ENCODE assay signal across 26 cellular contexts in the genomic region with DNA sequence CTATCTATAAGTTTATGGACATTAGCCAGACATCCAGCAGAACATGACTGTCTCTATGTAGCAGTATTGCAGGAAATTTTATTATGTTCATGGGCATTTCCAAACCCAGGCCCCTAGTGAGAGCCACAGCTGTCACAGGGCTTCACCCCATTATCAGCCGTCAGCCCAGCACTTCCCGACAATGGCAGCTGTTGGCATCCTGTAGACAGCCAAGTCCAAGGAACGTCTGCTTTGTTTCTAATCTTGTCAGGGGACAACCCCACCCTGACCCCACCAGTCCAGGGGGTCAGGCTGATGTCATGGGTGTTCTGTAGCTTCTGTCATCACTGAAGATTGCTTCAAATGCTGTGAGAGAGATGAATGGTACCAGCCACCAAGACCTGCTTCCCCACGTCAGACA.
"Had no signal": no experiment of that assay in that cellular context is flagged by ENCODE, and none has a peak within 500 bp of the region (broad histone marks: within the 10 kb centered on the region; RNA-seq: fewer than 3 reads in every experiment).

No MANE protein-coding gene starts in this region.

- H3K27ac Mint-ChIP-seq: immature natural killer cell; naive B cell; natural killer cell; nephron progenitor cell; neural progenitor cell; stimulated activated effector memory CD8-positive, alpha-beta T cell treated with anti-CD3 and anti-CD28 coated beads, Interleukin-12 subunit alpha, Interleukin-12 subunit beta, amount 100 ng/mL, for 72 hours; stimulated activated naive CD8-positive, alpha-beta T cell treated with anti-CD3 and anti-CD28 coated beads, Interleukin-15, Interleukin-2, amounts not matched to agents 100 ng/mL and 50 ng/mL, for 24 hours; type B pancreatic cell had no signal

- DNase-seq: head of caudate nucleus; hypothalamus; immature natural killer cell; kidney; left ventricle myocardium inferior; mesendoderm; midbrain; mucosa of descending colon; naive B cell; natural killer cell; nephron progenitor cell; occipital lobe; psoas muscle; small intestine; spleen; stimulated activated CD4-positive, alpha-beta T cell treated with anti-CD3 and anti-CD28 coated beads, Interleukin-4, amount 100 ng/mL, for 24 hours; stimulated activated naive CD4-positive, alpha-beta T cell; uterus had no signal

- H3K4me2 ChIP-seq: neural progenitor cell had no signal

- H3K27me3 ChIP-seq: neural progenitor cell, neutrophil, spleen, tibial nerve, uterus had no signal

- H3K9ac ChIP-seq: neural progenitor cell, parathyroid adenoma had no signal

- H3K4me3 Mint-ChIP-seq: immature natural killer cell; naive B cell; natural killer cell; nephron progenitor cell; neural progenitor cell; stimulated activated effector memory CD8-positive, alpha-beta T cell treated with anti-CD3 and anti-CD28 coated beads, Interleukin-12 subunit alpha, Interleukin-12 subunit beta, amount 100 ng/mL, for 72 hours; stimulated activated naive CD8-positive, alpha-beta T cell treated with anti-CD3 and anti-CD28 coated beads, Interleukin-15, Interleukin-2, amounts not matched to agents 100 ng/mL and 50 ng/mL, for 24 hours; type B pancreatic cell had no signal

- H3K36me3 ChIP-seq: left ventricle myocardium inferior, neural progenitor cell, neutrophil, spleen, tibial nerve, uterus had no signal

- H3K9me3 Mint-ChIP-seq: natural killer cell; neural progenitor cell; stimulated activated effector memory CD8-positive, alpha-beta T cell treated with anti-CD3 and anti-CD28 coated beads, Interleukin-12 subunit alpha, Interleukin-12 subunit beta, amount 100 ng/mL, for 72 hours; stimulated activated naive CD8-positive, alpha-beta T cell treated with anti-CD3 and anti-CD28 coated beads, Interleukin-15, Interleukin-2, amounts not matched to agents 100 ng/mL and 50 ng/mL, for 24 hours; type B pancreatic cell had no signal

- H3K79me2 ChIP-seq: parathyroid adenoma had no signal

- H3K4me3 ChIP-seq: left ventricle myocardium inferior, lung, mucosa of descending colon, neural progenitor cell, psoas muscle, spleen, tibial nerve, uterus had no signal

- H3K9me3 ChIP-seq: mucosa of descending colon, neutrophil, uterus had no signal

- H3K4me1 ChIP-seq: left ventricle myocardium inferior, neural progenitor cell, parathyroid adenoma, psoas muscle, spleen, tibial nerve, uterus had no signal

- H3K27ac ChIP-seq: left ventricle myocardium inferior, neural progenitor cell, neutrophil, parathyroid adenoma, psoas muscle, spleen, tibial nerve, uterus had no signal

- H3K4me1 Mint-ChIP-seq: immature natural killer cell; naive B cell; natural killer cell; neural progenitor cell; stimulated activated effector memory CD8-positive, alpha-beta T cell treated with anti-CD3 and anti-CD28 coated beads, Interleukin-12 subunit alpha, Interleukin-12 subunit beta, amount 100 ng/mL, for 72 hours had no signal

- H2AFZ ChIP-seq: neural progenitor cell, parathyroid adenoma had no signal

- H3K36me3 Mint-ChIP-seq: immature natural killer cell; naive B cell; natural killer cell; neural progenitor cell; stimulated activated effector memory CD8-positive, alpha-beta T cell treated with anti-CD3 and anti-CD28 coated beads, Interleukin-12 subunit alpha, Interleukin-12 subunit beta, amount 100 ng/mL, for 72 hours; type B pancreatic cell had no signal
